Comparison of ENCODE assay signal across 22 cellular contexts in the genomic region with DNA sequence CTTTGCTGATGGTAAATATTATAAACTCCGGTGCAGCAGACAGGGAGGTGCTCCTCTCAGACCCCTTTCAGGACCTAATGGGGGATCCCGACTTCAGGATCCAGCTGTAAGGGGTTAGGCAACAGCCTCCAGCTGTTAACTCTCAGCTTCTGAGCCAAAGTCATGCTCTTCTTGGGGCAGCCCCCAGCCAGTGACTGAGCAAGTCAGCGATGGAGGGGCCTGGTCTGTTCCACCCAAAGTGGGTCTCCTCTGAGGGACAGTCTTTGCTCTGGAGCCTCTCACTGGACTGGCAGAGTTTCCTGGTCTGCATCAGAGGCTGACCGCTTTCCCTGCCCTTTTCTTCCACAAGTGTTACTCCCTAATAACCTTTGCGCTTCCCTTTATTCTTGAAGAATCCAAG.
A peak's percentile ranks its signal among the peaks of the same experiment; 100 is the strongest.
DNase-seq lines count a peak whose midpoint lies in the region; ATAC-seq and TF ChIP-seq lines count a peak whose summit lies in the region.
"Had no signal": no experiment of that assay in that cellular context is flagged by ENCODE, and none has a peak within 500 bp of the region (broad histone marks: within the 10 kb centered on the region; RNA-seq: fewer than 3 reads in every experiment).

No MANE protein-coding gene starts in this region.

- no peaks in the 10 kb centered on the region for H3K4me1 Mint-ChIP-seq in activated CD8-positive, alpha-beta T cell treated with anti-CD3 and anti-CD28 coated beads, Interleukin-2, amount 10 ng/mL, durations not matched to agents 7 days and 5 days (ENCODE audit: low read depth)
- no peaks in the 10 kb centered on the region for H3K4me1 Mint-ChIP-seq in activated CD8-positive, alpha-beta T cell treated with anti-CD3 and anti-CD28 coated beads for 36 hours (ENCODE audit: low read depth)
- H3K4me1 Mint-ChIP-seq: B cell; CD4-positive, CD25-positive, alpha-beta regulatory T cell; CD8-positive, alpha-beta memory T cell had no signal

- no peak overlapping the region for H3K4me3 ChIP-seq in coronary artery
- H3K4me3 ChIP-seq: BLaER1 treated with 17β-estradiol and CSF1 and Interleukin-3, amounts not matched to agents 10 nM and 100 nM; GM12878; GM23248 had no signal

- H3K4me3 Mint-ChIP-seq in activated CD8-positive, alpha-beta T cell treated with anti-CD3 and anti-CD28 coated beads, Interleukin-2, amount 10 ng/mL, durations not matched to agents 7 days and 5 days: no peak overlapping the region
- no peak overlapping the region for H3K4me3 Mint-ChIP-seq in activated CD8-positive, alpha-beta T cell treated with anti-CD3 and anti-CD28 coated beads for 36 hours
- H3K4me3 Mint-ChIP-seq: B cell; CD4-positive, CD25-positive, alpha-beta regulatory T cell; CD8-positive, alpha-beta memory T cell; HFFc6 had no signal

- in situ Hi-C loops in ACHN (cut with HindIII; ENCODE audit: low pct_ligation_motif_present, low pct_unique_long_range_greater_than_20kb, low sequenced_read_pairs): no loop called here

- H3K27ac ChIP-seq in coronary artery (no peak overlapping the region), RWPE1 (no peak overlapping the region)
- H3K27ac ChIP-seq: BLaER1 treated with 17β-estradiol and CSF1 and Interleukin-3, amounts not matched to agents 10 nM and 100 nM; GM23248 had no signal

- ATAC-seq in activated CD8-positive, alpha-beta T cell treated with anti-CD3 and anti-CD28 coated beads, Interleukin-2, amount 10 ng/mL, durations not matched to agents 7 days and 5 days: no peak
- no peak for ATAC-seq in activated CD8-positive, alpha-beta T cell treated with anti-CD3 and anti-CD28 coated beads for 36 hours
- no peak for ATAC-seq in activated CD4-positive, CD25-positive, alpha-beta regulatory T cell treated with anti-CD3 and anti-CD28 coated beads, Interleukin-2, amount 50 U/mL, for 24 hours
- ATAC-seq: GM12878, HCT116 had no signal

- peaks cover 7% of the 10 kb centered on the region for H3K27me3 Mint-ChIP-seq in activated CD8-positive, alpha-beta T cell treated with anti-CD3 and anti-CD28 coated beads, Interleukin-2, amount 10 ng/mL, durations not matched to agents 7 days and 5 days (ENCODE audit: low read depth)
- H3K27me3 Mint-ChIP-seq in activated CD8-positive, alpha-beta T cell treated with anti-CD3 and anti-CD28 coated beads for 36 hours: peaks cover 2% of the 10 kb centered on the region

- H3K27ac Mint-ChIP-seq in activated CD8-positive, alpha-beta T cell treated with anti-CD3 and anti-CD28 coated beads, Interleukin-2, amount 10 ng/mL, durations not matched to agents 7 days and 5 days: no peak overlapping the region
- no peak overlapping the region for H3K27ac Mint-ChIP-seq in activated CD8-positive, alpha-beta T cell treated with anti-CD3 and anti-CD28 coated beads for 36 hours
- H3K27ac Mint-ChIP-seq: B cell; CD4-positive, CD25-positive, alpha-beta regulatory T cell; CD8-positive, alpha-beta memory T cell; HFFc6 had no signal

- CTCF ChIA-PET in activated CD8-positive, alpha-beta T cell treated with anti-CD3 and anti-CD28 coated beads, Interleukin-2, amount 10 ng/mL, durations not matched to agents 7 days and 5 days (lab: Charles Lee): no interaction called here
- CTCF ChIA-PET in activated CD8-positive, alpha-beta T cell treated with anti-CD3 and anti-CD28 coated beads for 36 hours (lab: Charles Lee): no interaction called here
- CTCF ChIA-PET in RWPE1 (lab: Yijun Ruan, JAX): no interaction called here

- DNase-seq in activated CD8-positive, alpha-beta T cell treated with anti-CD3 and anti-CD28 coated beads, Interleukin-2, amount 10 ng/mL, durations not matched to agents 7 days and 5 days: peak; percentile 11
- DNase-seq in activated CD8-positive, alpha-beta T cell treated with anti-CD3 and anti-CD28 coated beads for 36 hours: no peak
- peak; percentile 55 for DNase-seq in coronary artery (ENCODE audit: low spot score)
- DNase-seq in mesenteric fat pad (ENCODE audit: low spot score): peak; percentile 73
- DNase-seq in ACHN: no peak
- no peak for DNase-seq in RWPE1 (ENCODE audit: low spot score)
- DNase-seq: 8988T; CD4-positive, CD25-positive, alpha-beta regulatory T cell; CD8-positive, alpha-beta memory T cell; COR-L47; DMS 273 treated with DMSO at 0.1 percent for 48 hours; DMS53; DND-41; EL; GM23248; HFFc6; IMR-90 had no signal

- no peak for TF ChIP-seq CTCF in activated CD8-positive, alpha-beta T cell treated with anti-CD3 and anti-CD28 coated beads for 36 hours (IDR thresholded peaks at IDR 0.05)
- no peak for TF ChIP-seq CTCF in coronary artery (IDR thresholded peaks at IDR 0.05)
- TF ChIP-seq CTCF in RWPE1 (conservative IDR thresholded peaks at IDR 0.05; ENCODE audit: low read depth): no peak

- intact Hi-C loops in activated CD8-positive, alpha-beta T cell treated with anti-CD3 and anti-CD28 coated beads for 36 hours (cut with micrococcal nuclease): no loop called here

- POLR2A ChIA-PET in activated CD8-positive, alpha-beta T cell treated with anti-CD3 and anti-CD28 coated beads, Interleukin-2, amount 10 ng/mL, durations not matched to agents 7 days and 5 days (lab: Charles Lee): no interaction called here
- POLR2A ChIA-PET in activated CD8-positive, alpha-beta T cell treated with anti-CD3 and anti-CD28 coated beads for 36 hours (lab: Charles Lee): no interaction called here
- POLR2A ChIA-PET in RWPE1 (lab: Yijun Ruan, JAX; ENCODE audit: low non-redundant PET): no interaction called here

- H3K9me3 Mint-ChIP-seq in activated CD8-positive, alpha-beta T cell treated with anti-CD3 and anti-CD28 coated beads, Interleukin-2, amount 10 ng/mL, durations not matched to agents 7 days and 5 days (ENCODE audit: insufficient read depth): no peaks in the 10 kb centered on the region
- peaks cover 2% of the 10 kb centered on the region for H3K9me3 Mint-ChIP-seq in activated CD8-positive, alpha-beta T cell treated with anti-CD3 and anti-CD28 coated beads for 36 hours

- H3K36me3 Mint-ChIP-seq in activated CD8-positive, alpha-beta T cell treated with anti-CD3 and anti-CD28 coated beads, Interleukin-2, amount 10 ng/mL, durations not matched to agents 7 days and 5 days (ENCODE audit: low read depth): no peaks in the 10 kb centered on the region
- no peaks in the 10 kb centered on the region for H3K36me3 Mint-ChIP-seq in activated CD8-positive, alpha-beta T cell treated with anti-CD3 and anti-CD28 coated beads for 36 hours (ENCODE audit: low read depth)
- H3K36me3 Mint-ChIP-seq: CD4-positive, CD25-positive, alpha-beta regulatory T cell; CD8-positive, alpha-beta memory T cell had no signal

Comparison
In these comparisons a context has a peak if more than half of its experiments do, and no peak if none do; other contexts are left out.
1. DNase-seq: peak in activated CD8-positive, alpha-beta T cell treated with anti-CD3 and anti-CD28 coated beads, Interleukin-2, amount 10 ng/mL, durations not matched to agents 7 days and 5 days (single experiment), coronary artery (single experiment) and mesenteric fat pad (single experiment); none in activated CD8-positive, alpha-beta T cell treated with anti-CD3 and anti-CD28 coated beads for 36 hours (single experiment), ACHN (single experiment) and RWPE1 (single experiment).